8 cellular contexts compared by ENCODE assay signal in the genomic region with DNA sequence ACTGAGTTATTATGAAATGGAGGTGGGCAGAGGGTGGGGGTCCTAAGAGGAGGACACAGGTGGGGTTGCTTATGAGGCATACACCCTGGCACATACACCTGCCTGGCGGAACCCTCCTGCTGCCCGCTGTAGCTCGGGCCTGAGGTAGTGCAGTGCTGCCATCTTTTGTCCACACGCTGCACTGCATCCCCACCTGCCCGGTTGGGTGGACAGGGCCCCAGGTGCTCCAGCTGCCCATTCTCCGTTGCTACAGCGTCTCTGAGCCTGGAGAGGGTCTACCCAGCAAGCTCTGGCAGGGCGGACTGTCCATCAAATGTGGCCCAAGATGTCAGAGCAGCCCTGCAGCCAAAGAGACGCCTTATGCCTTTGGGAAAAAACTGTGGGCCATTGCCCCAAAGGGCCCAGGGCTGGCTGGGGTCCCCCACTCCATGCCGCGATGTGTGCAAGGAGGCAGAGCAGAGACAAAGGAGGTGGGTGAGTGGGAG.
DNase-seq lines count a peak whose midpoint lies in the region; ATAC-seq and TF ChIP-seq lines count a peak whose summit lies in the region.

No MANE protein-coding gene starts in this region.

- DNase-seq in COLO829 (ENCODE audit: low spot score), result peak; percentile 48
- DNase-seq in GM23248, result peak; percentile 32
- DNase-seq in NCI-H460 (ENCODE audit: extremely low read depth, low read depth), result peak; percentile 22
- no peak for DNase-seq in left lung
- no peak for DNase-seq in T1000 (lab: John Stamatoyannopoulos, UW)
- DNase-seq in GDM1 (lab: John Stamatoyannopoulos, UW), result no peak

- no peaks in the 10 kb centered on the region for H3K79me2 ChIP-seq in GM23248 (ENCODE audit: insufficient read depth)

- H3K4me3 ChIP-seq in GM23248, result no peak overlapping the region
- H3K4me3 ChIP-seq in left lung, result no peak overlapping the region

- H3K27me3 ChIP-seq in GM23248 (replicated peaks; ENCODE audit: insufficient read depth), result peaks cover 26% of the 10 kb centered on the region
- peaks cover 0 to 26% of the 10 kb centered on the region in 2 donors for H3K27me3 ChIP-seq in left lung

- no peak overlapping the region for H3K4me3 Mint-ChIP-seq in brain

- no peaks in the 10 kb centered on the region for H3K9me3 ChIP-seq in GM23248 (ENCODE audit: low read depth)
- peaks cover 0 to 2% of the 10 kb centered on the region in 2 donors for H3K9me3 ChIP-seq in left lung

- H4K20me1 ChIP-seq in GM23248 (ENCODE audit: insufficient read depth), result no peaks in the 10 kb centered on the region

- WGBS in GM23248 (ENCODE audit: low coverage in 1 of 2, low lambda C conversion rate in 2 of 2, missing lambda C conversion rate in 2 of 2), 2 experiments, result 14 to 19% methylated on average over 8 to 11 of the region's 11 CpGs

- H2AFZ ChIP-seq in GM23248, result no peak overlapping the region

- H3K9me3 Mint-ChIP-seq in brain, result peaks cover 0 to 3% (median 0%) of the 10 kb centered on the region in 5 experiments

- peak overlapping the region in 1 of 5 experiments; percentile 79 for H3K27ac Mint-ChIP-seq in brain

- H3K27me3 Mint-ChIP-seq in brain, result peaks cover 7% of the 10 kb centered on the region

- H3K36me3 ChIP-seq in GM23248 (ENCODE audit: low read depth), result no peaks in the 10 kb centered on the region
- H3K36me3 ChIP-seq in left lung, result no peaks in the 10 kb centered on the region

- no peaks in the 10 kb centered on the region for H3K9me2 ChIP-seq in GM23248 (ENCODE audit: insufficient read depth)

- H3K4me1 ChIP-seq in GM23248 (ENCODE audit: insufficient read depth), result no peaks in the 10 kb centered on the region
- no peaks in the 10 kb centered on the region for H3K4me1 ChIP-seq in left lung

- ATAC-seq in left lung (peak; percentile 97), GM18520 (IDR thresholded peaks at IDR 0.05; ENCODE audit: unreplicated experiment) (no peak)

- H3K36me3 Mint-ChIP-seq in brain, result no peaks in the 10 kb centered on the region

- intact Hi-C loops in left lung (cut with DNase I), result no loop called here

- H3F3A ChIP-seq in GM23248 (ENCODE audit: insufficient read depth), result no peaks in the 10 kb centered on the region

- H3K9ac ChIP-seq in GM23248, result no peak overlapping the region

- in situ Hi-C loops in GM23248 (cut with MboI), result no loop called here

- no peak overlapping the region for H3K27ac ChIP-seq in GM23248
- H3K27ac ChIP-seq in left lung, result no peak overlapping the region

- H3K4me2 ChIP-seq in GM23248 (ENCODE audit: unreplicated experiment), result no peak overlapping the region

- H3K4me1 Mint-ChIP-seq in brain, result peaks cover 23% of the 10 kb centered on the region

- TF ChIP-seq CTCF in brain (conservative IDR thresholded peaks at IDR 0.05) (peak; percentile 76 to 94), left lung (IDR thresholded peaks at IDR 0.05) (peak; percentile 56 to 69)

Comparison
In these comparisons a context has a peak if more than half of its experiments do, and no peak if none do; other contexts are left out.
1. DNase-seq: peak in COLO829 (single experiment), GM23248 (single experiment) and NCI-H460 (single experiment); none in left lung (0 of 2), T1000 (single experiment) and GDM1 (single experiment).